1 cellular context compared by ENCODE assay signal in the genomic region with DNA sequence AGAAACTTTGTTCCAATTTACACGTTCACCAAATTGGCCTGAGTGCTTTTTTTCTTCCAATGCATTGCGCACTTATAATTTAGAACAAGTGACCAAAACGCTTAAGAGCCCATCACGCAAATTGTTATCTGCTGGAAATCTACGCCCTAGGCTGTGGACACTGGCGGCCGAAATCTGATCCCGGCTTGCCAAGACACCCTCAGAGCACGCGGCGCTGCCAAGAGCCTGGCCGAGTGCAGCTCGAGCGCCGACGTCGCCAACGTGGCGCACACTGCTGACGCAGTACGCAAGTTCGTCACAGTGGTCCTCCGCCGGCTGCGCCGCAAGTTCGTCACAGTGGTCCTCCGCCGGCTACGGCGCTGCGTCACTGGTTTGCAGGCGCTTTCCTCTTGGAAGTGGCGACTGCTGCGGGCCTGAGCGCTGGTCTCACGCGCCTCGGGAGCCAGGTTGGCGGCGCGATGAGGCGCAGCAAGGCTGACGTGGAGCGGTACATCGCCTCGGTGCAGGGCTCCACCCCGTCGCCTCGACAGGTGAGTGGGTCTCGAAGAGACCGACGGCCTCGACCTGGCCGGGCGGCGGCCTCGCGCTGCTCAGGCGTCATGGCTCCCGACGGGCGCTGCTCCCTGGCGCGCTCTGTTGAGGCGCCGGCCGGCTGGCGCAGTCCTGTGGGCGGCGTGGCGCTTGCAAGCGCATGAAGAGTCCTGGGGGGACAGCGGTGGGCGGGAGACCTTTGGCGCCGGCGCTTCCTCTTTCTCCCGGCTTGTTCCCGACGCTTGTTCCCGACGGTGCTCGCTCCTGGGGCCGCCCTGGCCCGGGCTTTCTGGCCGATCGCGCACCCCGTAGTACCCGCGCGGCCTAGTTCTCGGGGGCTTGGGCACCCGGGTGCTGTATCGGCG.
TF ChIP-seq lines count a peak whose summit lies in the region.

A gene (plus strand): TSS at position 334 of the 896 bp plus-strand sequence. CDS start 125 bp downstream, at position 459.

TF ChIP-seq in K562, 482 proteins besides CTCF, POLR2A, EP300 and RAD21 (continued from another document and continues in another):
- TF ChIP-seq, protein P1, sequence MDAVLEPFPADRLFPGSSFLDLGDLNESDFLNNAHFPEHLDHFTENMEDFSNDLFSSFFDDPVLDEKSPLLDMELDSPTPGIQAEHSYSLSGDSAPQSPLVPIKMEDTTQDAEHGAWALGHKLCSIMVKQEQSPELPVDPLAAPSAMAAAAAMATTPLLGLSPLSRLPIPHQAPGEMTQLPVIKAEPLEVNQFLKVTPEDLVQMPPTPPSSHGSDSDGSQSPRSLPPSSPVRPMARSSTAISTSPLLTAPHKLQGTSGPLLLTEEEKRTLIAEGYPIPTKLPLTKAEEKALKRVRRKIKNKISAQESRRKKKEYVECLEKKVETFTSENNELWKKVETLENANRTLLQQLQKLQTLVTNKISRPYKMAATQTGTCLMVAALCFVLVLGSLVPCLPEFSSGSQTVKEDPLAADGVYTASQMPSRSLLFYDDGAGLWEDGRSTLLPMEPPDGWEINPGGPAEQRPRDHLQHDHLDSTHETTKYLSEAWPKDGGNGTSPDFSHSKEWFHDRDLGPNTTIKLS (IDR thresholded peaks at IDR 0.05; ENCODE audit: borderline replicate concordance, low read depth), result peak; percentile 93; the same call in 1 of the 2 replicates
- TF ChIP-seq ZNF584 (CRISPR knock-in tag; IDR thresholded peaks at IDR 0.05; ENCODE audit: low read depth) (peak; percentile 59; the same call in 1 of the 2 replicates), ZNF197 (CRISPR knock-in tag; IDR thresholded peaks at IDR 0.05; ENCODE audit: low read depth) (no peak), MCM5 (IDR thresholded peaks at IDR 0.05; ENCODE audit: low read depth) (no peak), SMAD4 (CRISPR knock-in tag; conservative IDR thresholded peaks at IDR 0.05) (peak; percentile 82), TGIF2 (CRISPR knock-in tag; IDR thresholded peaks at IDR 0.05) (no peak), STAT5B (CRISPR knock-in tag; IDR thresholded peaks at IDR 0.05) (no peak), NCOA2 (IDR thresholded peaks at IDR 0.05; ENCODE audit: partially characterized antibody in 2 of 2) (no peak), GTF2A2 (tag; IDR thresholded peaks at IDR 0.05) (no peak), POLR3A (IDR thresholded peaks at IDR 0.05; ENCODE audit: borderline replicate concordance, extremely low read depth, insufficient read depth, insufficient read length) (no peak), CEBPB (tag; IDR thresholded peaks at IDR 0.05) (no peak), TRIM24 (IDR thresholded peaks at IDR 0.05) (no peak; a peak in 1 of 4 replicates), ZNF766 (CRISPR knock-in tag; conservative IDR thresholded peaks at IDR 0.05) (0 out of 2 replicates have a peak, but pooled peaks have one; percentile 34), RNF2 (IDR thresholded peaks at IDR 0.05) (peak; percentile 92), KLF16 (IDR thresholded peaks at IDR 0.05) (no peak), NBN (IDR thresholded peaks at IDR 0.05; ENCODE audit: low read depth) (peak; percentile 96), ZNF124 (CRISPR knock-in tag; IDR thresholded peaks at IDR 0.05) (no peak), CC2D1A (IDR thresholded peaks at IDR 0.05) (peak; percentile 28; the same call in 1 of the 2 replicates), TOE1 (IDR thresholded peaks at IDR 0.05; ENCODE audit: borderline replicate concordance) (peak; percentile 51; the same call in 1 of the 2 replicates), TOE1 (CRISPR knock-in tag; IDR thresholded peaks at IDR 0.05; ENCODE audit: borderline replicate concordance, low read depth) (0 out of 2 replicates have a peak, but pooled peaks have one; percentile 16), NR3C1 (CRISPR knock-in tag; IDR thresholded peaks at IDR 0.05) (0 out of 2 replicates have a peak, but pooled peaks have one; percentile 28), DACH1 (IDR thresholded peaks at IDR 0.05; ENCODE audit: partially characterized antibody) (peak; percentile 9), FOXA3 (CRISPR knock-in tag; conservative IDR thresholded peaks at IDR 0.05 in 1 of 2, IDR thresholded peaks at IDR 0.05 in 1 of 2) (peak in 1 of 2 experiments; percentile 86; a peak in 2 of 4 replicates), FOXK1 (CRISPR knock-in tag; IDR thresholded peaks at IDR 0.05; ENCODE audit: borderline replicate concordance) (peak; percentile 95), CHCHD3 (CRISPR knock-in tag; IDR thresholded peaks at IDR 0.05) (no peak), TBP (optimal IDR thresholded peaks at IDR 0.05; ENCODE audit: low read depth, low read length) (peak; percentile 88), PCBP2 (IDR thresholded peaks at IDR 0.05; ENCODE audit: low read depth, low read length, poor library complexity, severe bottlenecking) (no peak), DPF2 (IDR thresholded peaks at IDR 0.05) (peak; percentile 65; the same call in 1 of the 2 replicates)
- TF ChIP-seq, protein P2, sequence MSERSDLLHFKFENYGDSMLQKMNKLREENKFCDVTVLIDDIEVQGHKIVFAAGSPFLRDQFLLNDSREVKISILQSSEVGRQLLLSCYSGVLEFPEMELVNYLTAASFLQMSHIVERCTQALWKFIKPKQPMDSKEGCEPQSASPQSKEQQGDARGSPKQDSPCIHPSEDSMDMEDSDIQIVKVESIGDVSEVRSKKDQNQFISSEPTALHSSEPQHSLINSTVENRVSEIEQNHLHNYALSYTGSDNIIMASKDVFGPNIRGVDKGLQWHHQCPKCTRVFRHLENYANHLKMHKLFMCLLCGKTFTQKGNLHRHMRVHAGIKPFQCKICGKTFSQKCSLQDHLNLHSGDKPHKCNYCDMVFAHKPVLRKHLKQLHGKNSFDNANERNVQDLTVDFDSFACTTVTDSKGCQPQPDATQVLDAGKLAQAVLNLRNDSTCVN (CRISPR knock-in tag; IDR thresholded peaks at IDR 0.05), result no peak
- TF ChIP-seq, protein P3, sequence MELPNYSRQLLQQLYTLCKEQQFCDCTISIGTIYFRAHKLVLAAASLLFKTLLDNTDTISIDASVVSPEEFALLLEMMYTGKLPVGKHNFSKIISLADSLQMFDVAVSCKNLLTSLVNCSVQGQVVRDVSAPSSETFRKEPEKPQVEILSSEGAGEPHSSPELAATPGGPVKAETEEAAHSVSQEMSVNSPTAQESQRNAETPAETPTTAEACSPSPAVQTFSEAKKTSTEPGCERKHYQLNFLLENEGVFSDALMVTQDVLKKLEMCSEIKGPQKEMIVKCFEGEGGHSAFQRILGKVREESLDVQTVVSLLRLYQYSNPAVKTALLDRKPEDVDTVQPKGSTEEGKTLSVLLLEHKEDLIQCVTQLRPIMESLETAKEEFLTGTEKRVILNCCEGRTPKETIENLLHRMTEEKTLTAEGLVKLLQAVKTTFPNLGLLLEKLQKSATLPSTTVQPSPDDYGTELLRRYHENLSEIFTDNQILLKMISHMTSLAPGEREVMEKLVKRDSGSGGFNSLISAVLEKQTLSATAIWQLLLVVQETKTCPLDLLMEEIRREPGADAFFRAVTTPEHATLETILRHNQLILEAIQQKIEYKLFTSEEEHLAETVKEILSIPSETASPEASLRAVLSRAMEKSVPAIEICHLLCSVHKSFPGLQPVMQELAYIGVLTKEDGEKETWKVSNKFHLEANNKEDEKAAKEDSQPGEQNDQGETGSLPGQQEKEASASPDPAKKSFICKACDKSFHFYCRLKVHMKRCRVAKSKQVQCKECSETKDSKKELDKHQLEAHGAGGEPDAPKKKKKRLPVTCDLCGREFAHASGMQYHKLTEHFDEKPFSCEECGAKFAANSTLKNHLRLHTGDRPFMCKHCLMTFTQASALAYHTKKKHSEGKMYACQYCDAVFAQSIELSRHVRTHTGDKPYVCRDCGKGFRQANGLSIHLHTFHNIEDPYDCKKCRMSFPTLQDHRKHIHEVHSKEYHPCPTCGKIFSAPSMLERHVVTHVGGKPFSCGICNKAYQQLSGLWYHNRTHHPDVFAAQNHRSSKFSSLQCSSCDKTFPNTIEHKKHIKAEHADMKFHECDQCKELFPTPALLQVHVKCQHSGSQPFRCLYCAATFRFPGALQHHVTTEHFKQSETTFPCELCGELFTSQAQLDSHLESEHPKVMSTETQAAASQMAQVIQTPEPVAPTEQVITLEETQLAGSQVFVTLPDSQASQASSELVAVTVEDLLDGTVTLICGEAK (IDR thresholded peaks at IDR 0.05), result peak; percentile 45; the same call in 1 of the 2 replicates
- TF ChIP-seq, protein P3 (CRISPR knock-in tag; IDR thresholded peaks at IDR 0.05), result no peak; the same call in 1 of the 2 replicates
- TF ChIP-seq, protein P4, sequence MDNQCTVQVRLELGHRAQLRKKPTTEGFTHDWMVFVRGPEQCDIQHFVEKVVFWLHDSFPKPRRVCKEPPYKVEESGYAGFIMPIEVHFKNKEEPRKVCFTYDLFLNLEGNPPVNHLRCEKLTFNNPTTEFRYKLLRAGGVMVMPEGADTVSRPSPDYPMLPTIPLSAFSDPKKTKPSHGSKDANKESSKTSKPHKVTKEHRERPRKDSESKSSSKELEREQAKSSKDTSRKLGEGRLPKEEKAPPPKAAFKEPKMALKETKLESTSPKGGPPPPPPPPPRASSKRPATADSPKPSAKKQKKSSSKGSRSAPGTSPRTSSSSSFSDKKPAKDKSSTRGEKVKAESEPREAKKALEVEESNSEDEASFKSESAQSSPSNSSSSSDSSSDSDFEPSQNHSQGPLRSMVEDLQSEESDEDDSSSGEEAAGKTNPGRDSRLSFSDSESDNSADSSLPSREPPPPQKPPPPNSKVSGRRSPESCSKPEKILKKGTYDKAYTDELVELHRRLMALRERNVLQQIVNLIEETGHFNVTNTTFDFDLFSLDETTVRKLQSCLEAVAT (IDR thresholded peaks at IDR 0.05), result no peak
- TF ChIP-seq, protein P5, sequence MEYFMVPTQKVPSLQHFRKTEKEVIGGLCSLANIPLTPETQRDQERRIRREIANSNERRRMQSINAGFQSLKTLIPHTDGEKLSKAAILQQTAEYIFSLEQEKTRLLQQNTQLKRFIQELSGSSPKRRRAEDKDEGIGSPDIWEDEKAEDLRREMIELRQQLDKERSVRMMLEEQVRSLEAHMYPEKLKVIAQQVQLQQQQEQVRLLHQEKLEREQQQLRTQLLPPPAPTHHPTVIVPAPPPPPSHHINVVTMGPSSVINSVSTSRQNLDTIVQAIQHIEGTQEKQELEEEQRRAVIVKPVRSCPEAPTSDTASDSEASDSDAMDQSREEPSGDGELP (CRISPR knock-in tag; IDR thresholded peaks at IDR 0.05; ENCODE audit: borderline replicate concordance), result peak; percentile 91
- TF ChIP-seq, protein P6, sequence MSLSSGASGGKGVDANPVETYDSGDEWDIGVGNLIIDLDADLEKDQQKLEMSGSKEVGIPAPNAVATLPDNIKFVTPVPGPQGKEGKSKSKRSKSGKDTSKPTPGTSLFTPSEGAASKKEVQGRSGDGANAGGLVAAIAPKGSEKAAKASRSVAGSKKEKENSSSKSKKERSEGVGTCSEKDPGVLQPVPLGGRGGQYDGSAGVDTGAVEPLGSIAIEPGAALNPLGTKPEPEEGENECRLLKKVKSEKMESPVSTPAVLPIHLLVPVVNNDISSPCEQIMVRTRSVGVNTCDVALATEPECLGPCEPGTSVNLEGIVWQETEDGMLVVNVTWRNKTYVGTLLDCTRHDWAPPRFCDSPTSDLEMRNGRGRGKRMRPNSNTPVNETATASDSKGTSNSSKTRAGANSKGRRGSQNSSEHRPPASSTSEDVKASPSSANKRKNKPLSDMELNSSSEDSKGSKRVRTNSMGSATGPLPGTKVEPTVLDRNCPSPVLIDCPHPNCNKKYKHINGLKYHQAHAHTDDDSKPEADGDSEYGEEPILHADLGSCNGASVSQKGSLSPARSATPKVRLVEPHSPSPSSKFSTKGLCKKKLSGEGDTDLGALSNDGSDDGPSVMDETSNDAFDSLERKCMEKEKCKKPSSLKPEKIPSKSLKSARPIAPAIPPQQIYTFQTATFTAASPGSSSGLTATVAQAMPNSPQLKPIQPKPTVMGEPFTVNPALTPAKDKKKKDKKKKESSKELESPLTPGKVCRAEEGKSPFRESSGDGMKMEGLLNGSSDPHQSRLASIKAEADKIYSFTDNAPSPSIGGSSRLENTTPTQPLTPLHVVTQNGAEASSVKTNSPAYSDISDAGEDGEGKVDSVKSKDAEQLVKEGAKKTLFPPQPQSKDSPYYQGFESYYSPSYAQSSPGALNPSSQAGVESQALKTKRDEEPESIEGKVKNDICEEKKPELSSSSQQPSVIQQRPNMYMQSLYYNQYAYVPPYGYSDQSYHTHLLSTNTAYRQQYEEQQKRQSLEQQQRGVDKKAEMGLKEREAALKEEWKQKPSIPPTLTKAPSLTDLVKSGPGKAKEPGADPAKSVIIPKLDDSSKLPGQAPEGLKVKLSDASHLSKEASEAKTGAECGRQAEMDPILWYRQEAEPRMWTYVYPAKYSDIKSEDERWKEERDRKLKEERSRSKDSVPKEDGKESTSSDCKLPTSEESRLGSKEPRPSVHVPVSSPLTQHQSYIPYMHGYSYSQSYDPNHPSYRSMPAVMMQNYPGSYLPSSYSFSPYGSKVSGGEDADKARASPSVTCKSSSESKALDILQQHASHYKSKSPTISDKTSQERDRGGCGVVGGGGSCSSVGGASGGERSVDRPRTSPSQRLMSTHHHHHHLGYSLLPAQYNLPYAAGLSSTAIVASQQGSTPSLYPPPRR (CRISPR knock-in tag; IDR thresholded peaks at IDR 0.05; ENCODE audit: borderline replicate concordance), result no peak; the same call in 1 of the 2 replicates
- TF ChIP-seq, protein P7, sequence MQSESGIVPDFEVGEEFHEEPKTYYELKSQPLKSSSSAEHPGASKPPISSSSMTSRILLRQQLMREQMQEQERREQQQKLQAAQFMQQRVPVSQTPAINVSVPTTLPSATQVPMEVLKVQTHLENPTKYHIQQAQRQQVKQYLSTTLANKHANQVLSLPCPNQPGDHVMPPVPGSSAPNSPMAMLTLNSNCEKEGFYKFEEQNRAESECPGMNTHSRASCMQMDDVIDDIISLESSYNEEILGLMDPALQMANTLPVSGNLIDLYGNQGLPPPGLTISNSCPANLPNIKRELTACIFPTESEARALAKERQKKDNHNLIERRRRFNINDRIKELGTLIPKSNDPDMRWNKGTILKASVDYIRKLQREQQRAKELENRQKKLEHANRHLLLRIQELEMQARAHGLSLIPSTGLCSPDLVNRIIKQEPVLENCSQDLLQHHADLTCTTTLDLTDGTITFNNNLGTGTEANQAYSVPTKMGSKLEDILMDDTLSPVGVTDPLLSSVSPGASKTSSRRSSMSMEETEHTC (IDR thresholded peaks at IDR 0.05), result no peak
